2 cellular contexts compared by ENCODE assay signal in the genomic region with DNA sequence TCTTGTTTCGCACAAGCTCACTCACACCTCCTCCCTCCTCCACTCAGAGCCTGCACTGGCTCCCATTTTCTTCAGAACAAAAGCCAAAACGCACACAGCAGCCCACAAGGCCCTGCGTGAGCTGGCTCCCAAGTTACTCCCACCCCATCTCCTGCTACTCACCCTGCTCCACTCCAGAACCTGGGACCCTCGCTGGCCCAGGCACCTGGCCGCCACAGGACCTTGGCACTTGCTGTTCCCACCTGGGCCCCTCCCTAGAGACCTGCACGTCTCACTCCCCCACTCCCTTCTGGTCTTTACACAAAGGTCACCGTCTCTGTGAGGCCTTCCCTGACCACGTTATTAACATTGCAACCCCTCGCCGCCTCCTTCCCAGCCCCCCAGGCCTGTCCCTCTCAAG.
TF ChIP-seq lines count a peak whose summit lies in the region.

No MANE protein-coding gene starts in this region.

TF ChIP-seq in HepG2, 621 proteins besides CTCF, POLR2A, EP300 and RAD21 (continues in another document):
- TF ChIP-seq MAFK (conservative IDR thresholded peaks at IDR 0.05 in 1 of 2, IDR thresholded peaks at IDR 0.05 in 1 of 2; ENCODE audit: low read length in 2 of 2) (no peak), ZNF501 (CRISPR knock-in tag; IDR thresholded peaks at IDR 0.05) (no peak), MEIS2 (CRISPR knock-in tag; IDR thresholded peaks at IDR 0.05) (no peak), PHF21A (CRISPR knock-in tag; IDR thresholded peaks at IDR 0.05) (no peak), ARID2 (CRISPR knock-in tag; IDR thresholded peaks at IDR 0.05; ENCODE audit: borderline replicate concordance) (no peak), MTF2 (CRISPR knock-in tag; IDR thresholded peaks at IDR 0.05; ENCODE audit: borderline replicate concordance) (no peak), SAP130 (CRISPR knock-in tag; IDR thresholded peaks at IDR 0.05; ENCODE audit: low read depth) (no peak), AGO2 (optimal IDR thresholded peaks at IDR 0.05; ENCODE audit: low read depth, low read length) (peak; percentile 74), U2AF1 (optimal IDR thresholded peaks at IDR 0.05; ENCODE audit: low read depth, low read length) (no peak), ZNF549 (CRISPR knock-in tag; IDR thresholded peaks at IDR 0.05) (no peak), ZNF451 (CRISPR knock-in tag; IDR thresholded peaks at IDR 0.05) (no peak), SOX6 (IDR thresholded peaks at IDR 0.05) (no peak), SOX6 (CRISPR knock-in tag; IDR thresholded peaks at IDR 0.05) (no peak), LCORL (IDR thresholded peaks at IDR 0.05) (no peak), LCORL (CRISPR knock-in tag; IDR thresholded peaks at IDR 0.05) (no peak), SCMH1 (CRISPR knock-in tag; IDR thresholded peaks at IDR 0.05; ENCODE audit: borderline replicate concordance) (no peak), PCBP1 (IDR thresholded peaks at IDR 0.05; ENCODE audit: borderline replicate concordance, low read depth, low read length) (peak; percentile 77; the same call in 1 of the 2 replicates), ZNF30 (CRISPR knock-in tag; IDR thresholded peaks at IDR 0.05) (no peak), ZNF34 (CRISPR knock-in tag; IDR thresholded peaks at IDR 0.05; ENCODE audit: borderline replicate concordance) (no peak), PTBP1 (IDR thresholded peaks at IDR 0.05; ENCODE audit: low read depth, low read length, poor library complexity, severe bottlenecking) (no peak), SP5 (CRISPR knock-in tag; IDR thresholded peaks at IDR 0.05; ENCODE audit: borderline replicate concordance, low read depth) (no peak), ZMYM3 (CRISPR knock-in tag; IDR thresholded peaks at IDR 0.05) (peak; percentile 73), ZNF224 (CRISPR knock-in tag; IDR thresholded peaks at IDR 0.05) (no peak)
- TF ChIP-seq, protein P1, sequence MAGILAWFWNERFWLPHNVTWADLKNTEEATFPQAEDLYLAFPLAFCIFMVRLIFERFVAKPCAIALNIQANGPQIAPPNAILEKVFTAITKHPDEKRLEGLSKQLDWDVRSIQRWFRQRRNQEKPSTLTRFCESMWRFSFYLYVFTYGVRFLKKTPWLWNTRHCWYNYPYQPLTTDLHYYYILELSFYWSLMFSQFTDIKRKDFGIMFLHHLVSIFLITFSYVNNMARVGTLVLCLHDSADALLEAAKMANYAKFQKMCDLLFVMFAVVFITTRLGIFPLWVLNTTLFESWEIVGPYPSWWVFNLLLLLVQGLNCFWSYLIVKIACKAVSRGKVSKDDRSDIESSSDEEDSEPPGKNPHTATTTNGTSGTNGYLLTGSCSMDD (CRISPR knock-in tag; IDR thresholded peaks at IDR 0.05): no peak
- TF ChIP-seq, protein P2, sequence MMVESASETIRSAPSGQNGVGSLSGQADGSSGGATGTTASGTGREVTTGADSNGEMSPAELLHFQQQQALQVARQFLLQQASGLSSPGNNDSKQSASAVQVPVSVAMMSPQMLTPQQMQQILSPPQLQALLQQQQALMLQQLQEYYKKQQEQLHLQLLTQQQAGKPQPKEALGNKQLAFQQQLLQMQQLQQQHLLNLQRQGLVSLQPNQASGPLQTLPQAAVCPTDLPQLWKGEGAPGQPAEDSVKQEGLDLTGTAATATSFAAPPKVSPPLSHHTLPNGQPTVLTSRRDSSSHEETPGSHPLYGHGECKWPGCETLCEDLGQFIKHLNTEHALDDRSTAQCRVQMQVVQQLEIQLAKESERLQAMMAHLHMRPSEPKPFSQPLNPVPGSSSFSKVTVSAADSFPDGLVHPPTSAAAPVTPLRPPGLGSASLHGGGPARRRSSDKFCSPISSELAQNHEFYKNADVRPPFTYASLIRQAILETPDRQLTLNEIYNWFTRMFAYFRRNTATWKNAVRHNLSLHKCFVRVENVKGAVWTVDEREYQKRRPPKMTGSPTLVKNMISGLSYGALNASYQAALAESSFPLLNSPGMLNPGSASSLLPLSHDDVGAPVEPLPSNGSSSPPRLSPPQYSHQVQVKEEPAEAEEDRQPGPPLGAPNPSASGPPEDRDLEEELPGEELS (CRISPR knock-in tag; IDR thresholded peaks at IDR 0.05): no peak
- TF ChIP-seq, protein P3, sequence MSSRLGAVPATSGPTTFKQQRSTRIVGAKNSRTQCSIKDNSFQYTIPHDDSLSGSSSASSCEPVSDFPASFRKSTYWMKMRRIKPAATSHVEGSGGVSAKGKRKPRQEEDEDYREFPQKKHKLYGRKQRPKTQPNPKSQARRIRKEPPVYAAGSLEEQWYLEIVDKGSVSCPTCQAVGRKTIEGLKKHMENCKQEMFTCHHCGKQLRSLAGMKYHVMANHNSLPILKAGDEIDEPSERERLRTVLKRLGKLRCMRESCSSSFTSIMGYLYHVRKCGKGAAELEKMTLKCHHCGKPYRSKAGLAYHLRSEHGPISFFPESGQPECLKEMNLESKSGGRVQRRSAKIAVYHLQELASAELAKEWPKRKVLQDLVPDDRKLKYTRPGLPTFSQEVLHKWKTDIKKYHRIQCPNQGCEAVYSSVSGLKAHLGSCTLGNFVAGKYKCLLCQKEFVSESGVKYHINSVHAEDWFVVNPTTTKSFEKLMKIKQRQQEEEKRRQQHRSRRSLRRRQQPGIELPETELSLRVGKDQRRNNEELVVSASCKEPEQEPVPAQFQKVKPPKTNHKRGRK (CRISPR knock-in tag; IDR thresholded peaks at IDR 0.05): no peak
- TF ChIP-seq, protein P4, sequence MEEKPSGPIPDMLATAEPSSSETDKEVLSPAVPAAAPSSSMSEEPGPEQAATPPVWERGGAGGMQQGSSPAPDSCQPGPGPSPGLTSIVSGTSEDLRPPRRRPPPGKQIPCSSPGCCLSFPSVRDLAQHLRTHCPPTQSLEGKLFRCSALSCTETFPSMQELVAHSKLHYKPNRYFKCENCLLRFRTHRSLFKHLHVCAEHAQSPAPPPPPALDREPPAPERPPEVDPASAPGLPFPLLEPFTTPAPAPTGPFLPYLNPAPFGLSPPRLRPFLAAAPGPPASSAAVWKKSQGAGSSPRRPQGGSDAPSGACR (CRISPR knock-in tag; IDR thresholded peaks at IDR 0.05): no peak
- TF ChIP-seq, protein P5, sequence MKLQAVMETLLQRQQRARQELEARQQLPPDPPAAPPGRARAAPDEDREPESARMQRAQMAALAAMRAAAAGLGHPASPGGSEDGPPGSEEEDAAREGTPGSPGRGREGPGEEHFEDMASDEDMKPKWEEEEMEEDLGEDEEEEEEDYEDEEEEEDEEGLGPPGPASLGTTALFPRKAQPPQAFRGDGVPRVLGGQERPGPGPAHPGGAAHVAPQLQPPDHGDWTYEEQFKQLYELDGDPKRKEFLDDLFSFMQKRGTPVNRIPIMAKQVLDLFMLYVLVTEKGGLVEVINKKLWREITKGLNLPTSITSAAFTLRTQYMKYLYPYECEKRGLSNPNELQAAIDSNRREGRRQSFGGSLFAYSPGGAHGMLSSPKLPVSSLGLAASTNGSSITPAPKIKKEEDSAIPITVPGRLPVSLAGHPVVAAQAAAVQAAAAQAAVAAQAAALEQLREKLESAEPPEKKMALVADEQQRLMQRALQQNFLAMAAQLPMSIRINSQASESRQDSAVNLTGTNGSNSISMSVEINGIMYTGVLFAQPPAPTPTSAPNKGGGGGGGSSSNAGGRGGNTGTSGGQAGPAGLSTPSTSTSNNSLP (IDR thresholded peaks at IDR 0.05; ENCODE audit: low read depth, low read length): no peak

TF ChIP-seq in endothelial cell of umbilical vein, 7 proteins besides CTCF, POLR2A, EP300 and RAD21:
- no peak for TF ChIP-seq EZH2 (IDR thresholded peaks at IDR 0.05; ENCODE audit: borderline replicate concordance, low read depth, low read length, severe bottlenecking)
- TF ChIP-seq POLR2AphosphoS5 (IDR thresholded peaks at IDR 0.05; ENCODE audit: insufficient read depth, low read depth, low read length): no peak
- no peak for TF ChIP-seq JUN (IDR thresholded peaks at IDR 0.05; ENCODE audit: borderline replicate concordance, insufficient read depth, insufficient read length, low read depth)
- no peak for TF ChIP-seq GATA2 (IDR thresholded peaks at IDR 0.05; ENCODE audit: insufficient read depth, insufficient read length, low read depth, low read length)
- no peak for TF ChIP-seq MYC (IDR thresholded peaks at IDR 0.05; ENCODE audit: low read depth, low read length)
- TF ChIP-seq FOS (IDR thresholded peaks at IDR 0.05; ENCODE audit: borderline replicate concordance, insufficient read depth, low read length): no peak
- TF ChIP-seq, protein P6, sequence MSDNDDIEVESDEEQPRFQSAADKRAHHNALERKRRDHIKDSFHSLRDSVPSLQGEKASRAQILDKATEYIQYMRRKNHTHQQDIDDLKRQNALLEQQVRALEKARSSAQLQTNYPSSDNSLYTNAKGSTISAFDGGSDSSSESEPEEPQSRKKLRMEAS (IDR thresholded peaks at IDR 0.05; ENCODE audit: insufficient read depth, insufficient read length): no peak
TF ChIP-seq in endothelial cell of umbilical vein: peak in this region for 0.
